Comparison of ENCODE assay signal across 12 cellular contexts in the genomic region with DNA sequence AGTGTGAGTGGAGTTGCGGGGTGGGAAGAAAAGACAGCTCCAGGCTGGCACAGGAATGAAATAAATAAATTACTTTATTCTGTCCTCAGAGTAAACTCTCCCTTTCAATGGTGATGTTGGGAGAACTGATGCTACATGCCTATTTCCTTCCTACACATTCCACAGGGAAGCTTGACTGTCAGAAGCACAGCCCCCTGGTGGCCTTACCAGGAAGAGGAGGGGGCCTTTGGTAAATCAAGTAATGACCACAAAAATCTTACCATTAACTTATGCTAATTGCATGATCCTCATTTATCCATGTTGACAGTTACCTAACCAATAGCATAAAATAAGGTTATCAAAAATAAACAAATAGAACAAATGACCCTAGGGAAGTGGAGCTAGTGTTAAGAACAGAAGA.
DNase-seq lines count a peak whose midpoint lies in the region; ATAC-seq and TF ChIP-seq lines count a peak whose summit lies in the region.
"Had no signal": no experiment of that assay in that cellular context is flagged by ENCODE, and none has a peak within 500 bp of the region (broad histone marks: within the 10 kb centered on the region; RNA-seq: fewer than 3 reads in every experiment).

No MANE protein-coding gene starts in this region.

- TF ChIP-seq CTCF in LNCAP (IDR thresholded peaks at IDR 0.05) (0 out of 2 replicates have a peak, but pooled peaks have one; percentile 13), chondrocyte (IDR thresholded peaks at IDR 0.05) (peak; percentile 73), neural progenitor cell (IDR thresholded peaks at IDR 0.05) (peak; percentile 85)

- H4K20me1 ChIP-seq in neural progenitor cell (ENCODE audit: low read depth): no peaks in the 10 kb centered on the region

- H3K4me3 ChIP-seq in neural progenitor cell: no peak overlapping the region
- H3K4me3 ChIP-seq: heart right ventricle, thyroid gland had no signal

- H3K9ac ChIP-seq in neural progenitor cell: no peak overlapping the region

- H3K27ac ChIP-seq in neural progenitor cell: no peak overlapping the region
- H3K27ac ChIP-seq: heart right ventricle, thyroid gland had no signal

- H3K9me3 Mint-ChIP-seq in chondrocyte (ENCODE audit: low read depth) (no peaks in the 10 kb centered on the region), neural progenitor cell (no peaks in the 10 kb centered on the region)
- H3K9me3 Mint-ChIP-seq in stimulated activated naive B cell treated with anti-CD40 and anti-IgM and Interleukin-4, amounts not matched to agents 10 μg/mL and 1 μg/mL and 100 μg/mL, for 72 hours: peaks cover 0 to 1% of the 10 kb centered on the region in 2 donors

- H3K4me2 ChIP-seq in neural progenitor cell: no peak overlapping the region

- H3K27ac Mint-ChIP-seq in chondrocyte (ENCODE audit: unreplicated experiment) (no peak overlapping the region), neural progenitor cell (no peak overlapping the region)
- H3K27ac Mint-ChIP-seq in stimulated activated naive B cell treated with anti-CD40 and anti-IgM and Interleukin-4, amounts not matched to agents 10 μg/mL and 1 μg/mL and 100 μg/mL, for 72 hours: no peak overlapping the region
- H3K27ac Mint-ChIP-seq: natural killer cell had no signal

- no peaks in the 10 kb centered on the region for H3K27me3 ChIP-seq in neural progenitor cell
- H3K27me3 ChIP-seq: heart right ventricle, thyroid gland had no signal

- H3K27me3 Mint-ChIP-seq in chondrocyte (ENCODE audit: low read depth) (peaks cover 4% of the 10 kb centered on the region), neural progenitor cell (ENCODE audit: insufficient read depth, low read depth) (no peaks in the 10 kb centered on the region)
- peaks cover 0 to 12% of the 10 kb centered on the region in 2 donors for H3K27me3 Mint-ChIP-seq in stimulated activated naive B cell treated with anti-CD40 and anti-IgM and Interleukin-4, amounts not matched to agents 10 μg/mL and 1 μg/mL and 100 μg/mL, for 72 hours

- H3F3A ChIP-seq in neural progenitor cell (ENCODE audit: low read depth): no peaks in the 10 kb centered on the region

- peak overlapping the region; percentile 70 for H2AFZ ChIP-seq in neural progenitor cell (replicated peaks)

- ATAC-seq in stimulated activated naive B cell treated with anti-CD40 and anti-IgM and Interleukin-4, amounts not matched to agents 10 μg/mL and 1 μg/mL and 100 μg/mL, for 72 hours (replicated peaks): no peak
- ATAC-seq in GM19023 (IDR thresholded peaks at IDR 0.05; ENCODE audit: unreplicated experiment): no peak
- ATAC-seq: heart right ventricle, natural killer cell had no signal

- H3K36me3 Mint-ChIP-seq in chondrocyte (ENCODE audit: low read depth) (no peaks in the 10 kb centered on the region), neural progenitor cell (no peaks in the 10 kb centered on the region)
- H3K36me3 Mint-ChIP-seq in stimulated activated naive B cell treated with anti-CD40 and anti-IgM and Interleukin-4, amounts not matched to agents 10 μg/mL and 1 μg/mL and 100 μg/mL, for 72 hours: no peaks in the 10 kb centered on the region
- H3K36me3 Mint-ChIP-seq: natural killer cell had no signal

- H3K4me3 Mint-ChIP-seq in chondrocyte (ENCODE audit: unreplicated experiment) (no peak overlapping the region), neural progenitor cell (no peak overlapping the region)
- no peak overlapping the region for H3K4me3 Mint-ChIP-seq in stimulated activated naive B cell treated with anti-CD40 and anti-IgM and Interleukin-4, amounts not matched to agents 10 μg/mL and 1 μg/mL and 100 μg/mL, for 72 hours
- H3K4me3 Mint-ChIP-seq: natural killer cell had no signal

- H3K4me1 Mint-ChIP-seq in chondrocyte (ENCODE audit: low read depth): no peaks in the 10 kb centered on the region
- no peaks in the 10 kb centered on the region for H3K4me1 Mint-ChIP-seq in neural progenitor cell
- no peaks in the 10 kb centered on the region for H3K4me1 Mint-ChIP-seq in stimulated activated naive B cell treated with anti-CD40 and anti-IgM and Interleukin-4, amounts not matched to agents 10 μg/mL and 1 μg/mL and 100 μg/mL, for 72 hours
- H3K4me1 Mint-ChIP-seq: natural killer cell had no signal

- H3K4me1 ChIP-seq in neural progenitor cell: no peaks in the 10 kb centered on the region
- H3K4me1 ChIP-seq: heart right ventricle had no signal

- no peaks in the 10 kb centered on the region for H3K36me3 ChIP-seq in neural progenitor cell
- H3K36me3 ChIP-seq: heart right ventricle, thyroid gland had no signal

- no peaks in the 10 kb centered on the region for H3K9me3 ChIP-seq in neural progenitor cell (ENCODE audit: low read depth)
- H3K9me3 ChIP-seq: thyroid gland had no signal

- H3K79me2 ChIP-seq in neural progenitor cell (ENCODE audit: low read depth): no peaks in the 10 kb centered on the region

- DNase-seq in EL (peak; percentile 4), chondrocyte (ENCODE audit: low spot score) (no peak), neural progenitor cell (ENCODE audit: low spot score) (peak; percentile 74), medulla oblongata (ENCODE audit: extremely low spot score) (no peak)
- DNase-seq in stimulated activated naive B cell treated with anti-CD40 and anti-IgM and Interleukin-4, amounts not matched to agents 10 μg/mL and 1 μg/mL and 100 μg/mL, for 72 hours: no peak
- DNase-seq: anterior cingulate cortex, heart right ventricle, natural killer cell, NCI-H187 treated with DMSO at 0.1 percent for 48 hours, thyroid gland had no signal

Comparison
In these comparisons a context has a peak if more than half of its experiments do, and no peak if none do; other contexts are left out.
1. DNase-seq: peak in EL (single experiment) and neural progenitor cell (single experiment); none in chondrocyte (single experiment), stimulated activated naive B cell treated with anti-CD40 and anti-IgM and Interleukin-4, amounts not matched to agents 10 μg/mL and 1 μg/mL and 100 μg/mL, for 72 hours (single experiment) and medulla oblongata (single experiment).
2. CTCF ChIP-seq: peak in every context shown above with its lines; median percentile 85 in neural progenitor cell; 73 in chondrocyte; 13 in LNCAP.